In the genomic region with DNA sequence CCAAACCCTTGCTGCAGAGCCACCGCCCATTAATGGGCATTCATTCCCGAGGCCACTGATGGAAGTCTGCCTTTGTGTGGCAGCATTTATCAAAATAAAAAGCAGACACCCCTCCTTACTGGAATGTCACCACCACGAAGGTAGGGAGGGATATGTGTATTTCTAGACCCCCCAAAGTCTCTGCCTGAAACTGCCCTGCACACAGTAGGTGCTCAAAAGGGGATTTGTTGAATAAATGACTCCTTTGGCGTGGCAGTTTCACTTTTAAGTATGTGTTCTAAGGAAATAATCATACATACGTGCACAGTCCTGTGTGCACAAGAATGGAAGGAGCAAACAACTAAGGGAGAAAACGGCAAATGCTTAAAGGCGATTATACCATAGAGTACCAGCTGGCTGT, we compare ENCODE assay signal across 8 cellular contexts. TPM values are rescaled to one million over a fixed set of nuclear protein-coding genes. Genes with fewer than 3 reads are reported as not detected.
DNase-seq lines count a peak whose midpoint lies in the region; ATAC-seq and TF ChIP-seq lines count a peak whose summit lies in the region.

No MANE protein-coding gene starts in this region.

- peaks cover 5% of the 10 kb centered on the region; the same call in 1 of the 2 replicates for H3K4me1 ChIP-seq in GM23338 (ENCODE audit: insufficient read depth)
- peaks cover 6% of the 10 kb centered on the region for H3K4me1 ChIP-seq in SJSA1 (replicated peaks)
- peaks cover 5 to 7% of the 10 kb centered on the region in 2 donors for H3K4me1 ChIP-seq in gastrocnemius medialis

- H3K36me3 Mint-ChIP-seq in GM23338 (ENCODE audit: low read depth) = no peaks in the 10 kb centered on the region

- no peaks in the 10 kb centered on the region for H3F3A ChIP-seq in GM23338 (replicated peaks; ENCODE audit: low read depth)

- in situ Hi-C loops in gastrocnemius medialis (cut with MboI; ENCODE audit: low sequenced_read_pairs in 4 of 4) = no loop called here

- H3K27ac ChIP-seq in GM23338 (ENCODE audit: low read depth) = peak overlapping the region; percentile 63; the same call in 1 of the 2 replicates
- H3K27ac ChIP-seq in SJSA1 = peak overlapping the region; percentile 63
- H3K27ac ChIP-seq in gastrocnemius medialis = peak overlapping the region; percentile 81 to 94 (median 91)

- no peaks in the 10 kb centered on the region for H3K9me3 ChIP-seq in SJSA1 (replicated peaks)
- no peaks in the 10 kb centered on the region for H3K9me3 ChIP-seq in gastrocnemius medialis

- H3K4me2 ChIP-seq in GM23338 = peak overlapping the region; percentile 81

- ATAC-seq in GM23338 (no peak), gastrocnemius medialis (peak in 1 of 2 donors; percentile 15), HG02884 (IDR thresholded peaks at IDR 0.05; ENCODE audit: unreplicated experiment) (no peak), GM18505 (IDR thresholded peaks at IDR 0.05; ENCODE audit: unreplicated experiment) (no peak), HG03097 (IDR thresholded peaks at IDR 0.05; ENCODE audit: low FRiP score, unreplicated experiment) (no peak)

- intact Hi-C loops in gastrocnemius medialis (cut with DNase I; ENCODE audit: low total_unique reads) = loop anchor here (1.0 kb wide), 2 partner anchors 42 to 64 kb away; a partner anchor contains a TSS

- H3K27me3 ChIP-seq in GM23338 (ENCODE audit: insufficient read depth) (no peaks in the 10 kb centered on the region), SJSA1 (replicated peaks) (no peaks in the 10 kb centered on the region), gastrocnemius medialis (no peaks in the 10 kb centered on the region)

- H3K4me3 ChIP-seq in GM23338 (peak overlapping the region; percentile 50), SJSA1 (peak overlapping the region; percentile 49), fibroblast of pulmonary artery (replicated peaks; ENCODE audit: low read depth, low read length) (peak overlapping the region; percentile 70), gastrocnemius medialis (peak overlapping the region; percentile 66 to 73 (median 70))

- H3K79me2 ChIP-seq in GM23338 (replicated peaks; ENCODE audit: insufficient read depth) = no peaks in the 10 kb centered on the region

- no peaks in the 10 kb centered on the region for H3K36me3 ChIP-seq in GM23338 (ENCODE audit: insufficient read depth)
- H3K36me3 ChIP-seq in SJSA1 = no peaks in the 10 kb centered on the region
- no peaks in the 10 kb centered on the region for H3K36me3 ChIP-seq in gastrocnemius medialis

- no peak for TF ChIP-seq POLR2A in gastrocnemius medialis (IDR thresholded peaks at IDR 0.05)
- TF ChIP-seq POLR2A in GM18505 (IDR thresholded peaks at IDR 0.05; ENCODE audit: borderline replicate concordance, extremely low read depth, insufficient read depth, insufficient read length) = no peak

- peak overlapping the region; percentile 47; the same call in 1 of the 2 replicates for H2AFZ ChIP-seq in GM23338

- H3K9me3 Mint-ChIP-seq in GM23338 = no peaks in the 10 kb centered on the region; the same call in 2 of the 3 replicates

- H3K9me2 ChIP-seq in GM23338 (ENCODE audit: insufficient read depth) = no peaks in the 10 kb centered on the region

- no peaks in the 10 kb centered on the region for H4K20me1 ChIP-seq in GM23338 (replicated peaks; ENCODE audit: insufficient read depth)

- H3K27me3 Mint-ChIP-seq in GM23338 (ENCODE audit: insufficient read depth, low read depth, poor library complexity) = no peaks in the 10 kb centered on the region

- DNase-seq in GM23338 (ENCODE audit: low spot score) (no peak), SJSA1 (ENCODE audit: low read depth in 1 of 2, low spot score in 2 of 2) (no peak), fibroblast of pulmonary artery (ENCODE audit: low read depth) (no peak), gastrocnemius medialis (no peak), iPS-NIHi7 (ENCODE audit: extremely low spot score) (no peak)

- TF ChIP-seq CTCF in GM23338 (conservative IDR thresholded peaks at IDR 0.05; ENCODE audit: low read depth in 2 of 2) (no peak), fibroblast of pulmonary artery (IDR thresholded peaks at IDR 0.05; ENCODE audit: low read length, missing control alignments) (no peak), gastrocnemius medialis (IDR thresholded peaks at IDR 0.05 in 4 of 5, conservative IDR thresholded peaks at IDR 0.05 in 1 of 5) (no peak)

- H3K4me1 Mint-ChIP-seq in GM23338 = peaks cover 9% of the 10 kb centered on the region; the same call in 2 of the 3 replicates

- H3K27ac Mint-ChIP-seq in GM23338 = peak overlapping the region; percentile 97

- peak overlapping the region; percentile 92 for H3K4me3 Mint-ChIP-seq in GM23338

TF ChIP-seq in GM23338, 12 proteins besides CTCF, POLR2A, EP300 and RAD21 (continues in another document):
- TF ChIP-seq EZH2 (IDR thresholded peaks at IDR 0.05; ENCODE audit: low read depth, unreplicated experiment) = no peak
- TF ChIP-seq, protein P1, sequence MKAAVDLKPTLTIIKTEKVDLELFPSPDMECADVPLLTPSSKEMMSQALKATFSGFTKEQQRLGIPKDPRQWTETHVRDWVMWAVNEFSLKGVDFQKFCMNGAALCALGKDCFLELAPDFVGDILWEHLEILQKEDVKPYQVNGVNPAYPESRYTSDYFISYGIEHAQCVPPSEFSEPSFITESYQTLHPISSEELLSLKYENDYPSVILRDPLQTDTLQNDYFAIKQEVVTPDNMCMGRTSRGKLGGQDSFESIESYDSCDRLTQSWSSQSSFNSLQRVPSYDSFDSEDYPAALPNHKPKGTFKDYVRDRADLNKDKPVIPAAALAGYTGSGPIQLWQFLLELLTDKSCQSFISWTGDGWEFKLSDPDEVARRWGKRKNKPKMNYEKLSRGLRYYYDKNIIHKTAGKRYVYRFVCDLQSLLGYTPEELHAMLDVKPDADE (IDR thresholded peaks at IDR 0.05) = no peak
- no peak for TF ChIP-seq POLR2AphosphoS5 (IDR thresholded peaks at IDR 0.05; ENCODE audit: low read depth)
- no peak for TF ChIP-seq ZNF114 (CRISPR knock-in tag; IDR thresholded peaks at IDR 0.05)
- no peak for TF ChIP-seq EZH2phosphoT487 (IDR thresholded peaks at IDR 0.05; ENCODE audit: unreplicated experiment)
- no peak for TF ChIP-seq STAT1 (IDR thresholded peaks at IDR 0.05; ENCODE audit: unreplicated experiment)
- no peak for TF ChIP-seq NANOG (IDR thresholded peaks at IDR 0.05; ENCODE audit: borderline replicate concordance)
- TF ChIP-seq ZNF331 (CRISPR knock-in tag; IDR thresholded peaks at IDR 0.05; ENCODE audit: low read depth) = no peak
- TF ChIP-seq CREB1 (CRISPR knock-in tag; IDR thresholded peaks at IDR 0.05; ENCODE audit: low read depth) = no peak

RNA-seq across cellular contexts. Expression of a gene that starts 23.6 kb away (rescaled TPM):
- not detected in 2 replicates for total RNA-seq in GM23338 (2014; rRNA removed; shearing (Covaris generic))
- polyA plus RNA-seq in GM23338 (2016; fragmentation: Nextera tagmentation; extraction: Ambion mirVana) = not detected in 2 replicates
- not detected in 2 replicates for total RNA-seq in SJSA1 (2014; rRNA removed; shearing (Covaris generic))
- total RNA-seq in gastrocnemius medialis = not detected

RNA-seq across cellular contexts. Expression of a gene that starts 41.4 kb away (rescaled TPM):
- total RNA-seq in GM23338 (2014; rRNA removed; shearing (Covaris generic)) = 14.1 and 15.2 TPM in 2 replicates
- polyA plus RNA-seq in GM23338 (2016; fragmentation: Nextera tagmentation; extraction: Ambion mirVana) = 9.0 and 9.5 TPM in 2 replicates
- total RNA-seq in SJSA1 (2014; rRNA removed; shearing (Covaris generic)) = 9.4 and 17.6 TPM in 2 replicates
- 1 to 10 TPM; 1.7 to 6.1 (median 3.3) TPM for total RNA-seq in gastrocnemius medialis

RNA-seq across cellular contexts. Expression of a gene that starts 48.5 kb away (rescaled TPM):
- not detected in 2 replicates for total RNA-seq in GM23338 (2014; rRNA removed; shearing (Covaris generic))
- polyA plus RNA-seq in GM23338 (2016; fragmentation: Nextera tagmentation; extraction: Ambion mirVana) = not detected in 2 replicates
- total RNA-seq in SJSA1 (2014; rRNA removed; shearing (Covaris generic)) = not detected in 2 replicates
- total RNA-seq in gastrocnemius medialis = not detected

RNA-seq across cellular contexts. Expression of a gene that starts 54.3 kb away (rescaled TPM):
- total RNA-seq in GM23338 (2014; rRNA removed; shearing (Covaris generic)) = 0.12 and 0.56 TPM in 2 replicates
- 0.12 and 0.32 TPM in 2 replicates for polyA plus RNA-seq in GM23338 (2016; fragmentation: Nextera tagmentation; extraction: Ambion mirVana)
- total RNA-seq in SJSA1 (2014; rRNA removed; shearing (Covaris generic)) = not detected in 2 replicates
- 1 to 10 TPM; 1.8 to 2.7 (median 2.5) TPM for total RNA-seq in gastrocnemius medialis
